Comparison of ENCODE assay signal across 8 cellular contexts in genomic region chr12:31749024-31749704, GRCh38. TPM values are rescaled to one million over a fixed set of nuclear protein-coding genes. Genes with fewer than 3 reads are reported as not detected.
DNase-seq lines count a peak whose midpoint lies in the region; ATAC-seq and TF ChIP-seq lines count a peak whose summit lies in the region.

No MANE protein-coding gene starts in this region.

- ATAC-seq in HG03196 (IDR thresholded peaks at IDR 0.05; ENCODE audit: unreplicated experiment) (peak; percentile 80), omental fat pad (ENCODE audit: low FRiP score) (peak; percentile 67)

- H3K9me3 ChIP-seq in esophagus (ENCODE audit: control insufficient read depth in 2 of 2, insufficient read depth in 1 of 2, low read depth in 1 of 2, low read length in 1 of 2): peaks cover 0 to 2% of the 10 kb centered on the region in 2 donors

- peaks cover 0 to 6% of the 10 kb centered on the region in 2 donors for H3K4me1 ChIP-seq in esophagus (ENCODE audit: control insufficient read depth in 2 of 2, insufficient read depth in 2 of 2, low read length in 1 of 2)

- WGBS in esophagus, 2 donors: 25 to 26% methylated on average over 5 of the region's 5 CpGs

- DNase-seq in AML-193 (lab: John Stamatoyannopoulos, UW) (peak; percentile 87 to 89), NCI-H2196 (lab: John Stamatoyannopoulos, UW; ENCODE audit: unreplicated experiment) (peak; percentile 90), omental fat pad (ENCODE audit: low spot score) (peak; percentile 25), foreskin melanocyte (no peak)
- DNase-seq in activated CD4-positive, alpha-beta T cell treated with anti-CD3 and anti-CD28 coated beads, Interleukin-2, amount 10 ng/mL, durations not matched to agents 24 days and 14 days: peak; percentile 89

- H3K36me3 Mint-ChIP-seq in activated CD4-positive, alpha-beta T cell treated with anti-CD3 and anti-CD28 coated beads, Interleukin-2, amount 10 ng/mL, durations not matched to agents 24 days and 14 days (ENCODE audit: low read depth): no peaks in the 10 kb centered on the region

- intact Hi-C loops in activated CD4-positive, alpha-beta T cell treated with anti-CD3 and anti-CD28 coated beads, Interleukin-2, amount 10 ng/mL, durations not matched to agents 24 days and 14 days (cut with micrococcal nuclease): loop anchor here (1.0 to 5.0 kb wide), 8 partner anchors 13 to 427 kb away; partner anchors contain the start of genes AMN1, ETFBKMT and RESF1

- H3K27me3 Mint-ChIP-seq in activated CD4-positive, alpha-beta T cell treated with anti-CD3 and anti-CD28 coated beads, Interleukin-2, amount 10 ng/mL, durations not matched to agents 24 days and 14 days: no peaks in the 10 kb centered on the region

- no peaks in the 10 kb centered on the region for H3K9me3 Mint-ChIP-seq in activated CD4-positive, alpha-beta T cell treated with anti-CD3 and anti-CD28 coated beads, Interleukin-2, amount 10 ng/mL, durations not matched to agents 24 days and 14 days

- H3K27ac ChIP-seq in esophagus (ENCODE audit: low read depth in 2 of 2, low read length in 1 of 2): peak overlapping the region; percentile 80 to 92

- peaks cover 43% of the 10 kb centered on the region for H3K4me1 Mint-ChIP-seq in activated CD4-positive, alpha-beta T cell treated with anti-CD3 and anti-CD28 coated beads, Interleukin-2, amount 10 ng/mL, durations not matched to agents 24 days and 14 days

- peak overlapping the region; percentile 38 for H3K27ac Mint-ChIP-seq in activated CD4-positive, alpha-beta T cell treated with anti-CD3 and anti-CD28 coated beads, Interleukin-2, amount 10 ng/mL, durations not matched to agents 24 days and 14 days

- no peak overlapping the region for H3K4me3 ChIP-seq in esophagus (ENCODE audit: low read depth in 1 of 2, low read length in 2 of 2)

- peak overlapping the region; percentile 1 for H3K4me3 Mint-ChIP-seq in activated CD4-positive, alpha-beta T cell treated with anti-CD3 and anti-CD28 coated beads, Interleukin-2, amount 10 ng/mL, durations not matched to agents 24 days and 14 days

- no peaks in the 10 kb centered on the region for H3K36me3 ChIP-seq in esophagus (ENCODE audit: control insufficient read depth in 2 of 2, insufficient read depth in 2 of 2, low read length in 1 of 2)

- no peaks in the 10 kb centered on the region for H3K27me3 ChIP-seq in esophagus (ENCODE audit: control insufficient read depth in 1 of 2, insufficient read depth in 2 of 2, low read length in 2 of 2)

- peak; percentile 69 for TF ChIP-seq POLR2A in GM19193 (IDR thresholded peaks at IDR 0.05; ENCODE audit: extremely low read depth, insufficient read depth, insufficient read length)

- no peak for TF ChIP-seq CTCF in omental fat pad (IDR thresholded peaks at IDR 0.05)

RNA-seq across cellular contexts. Expression of gene AMN1, which starts 20.3 kb away (rescaled TPM):
- total RNA-seq in activated CD4-positive, alpha-beta T cell treated with anti-CD3 and anti-CD28 coated beads, Interleukin-2, amount 10 ng/mL, durations not matched to agents 24 days and 14 days: 2.3 and 2.4 TPM in 2 replicates
- 1 to 10 TPM; 4.4 to 4.7 TPM for polyA plus RNA-seq in esophagus
- 10 to 100 TPM in 2 of 4 donors, 1 to 10 TPM in 2; 6.8 to 27.6 (median 10.0) TPM for total RNA-seq in omental fat pad
